Comparison of ENCODE assay signal across 8 cellular contexts in genomic region chr12:75814856-75815754, GRCh38.
DNase-seq lines count a peak whose midpoint lies in the region; ATAC-seq and TF ChIP-seq lines count a peak whose summit lies in the region.

No MANE protein-coding gene starts in this region.

- no peak overlapping the region for H2AFZ ChIP-seq in smooth muscle cell (ENCODE audit: low read depth)

- no peaks in the 10 kb centered on the region for H3K9me3 Mint-ChIP-seq in activated CD8-positive, alpha-beta T cell treated with anti-CD3 and anti-CD28 coated beads, Interleukin-2, amount 10 ng/mL, durations not matched to agents 7 days and 5 days (ENCODE audit: insufficient read depth)

- H3K4me3 ChIP-seq in smooth muscle cell (no peak overlapping the region), colonic mucosa (no peak overlapping the region)

- peaks cover 10% of the 10 kb centered on the region for H3K4me1 Mint-ChIP-seq in activated CD8-positive, alpha-beta T cell treated with anti-CD3 and anti-CD28 coated beads, Interleukin-2, amount 10 ng/mL, durations not matched to agents 7 days and 5 days (ENCODE audit: low read depth)

- no peaks in the 10 kb centered on the region for H3K36me3 Mint-ChIP-seq in activated CD8-positive, alpha-beta T cell treated with anti-CD3 and anti-CD28 coated beads, Interleukin-2, amount 10 ng/mL, durations not matched to agents 7 days and 5 days (ENCODE audit: low read depth)

- H3F3A ChIP-seq in smooth muscle cell (ENCODE audit: low read depth): no peaks in the 10 kb centered on the region

- H4K20me1 ChIP-seq in smooth muscle cell (ENCODE audit: low read depth): no peaks in the 10 kb centered on the region

- POLR2A ChIA-PET in activated CD8-positive, alpha-beta T cell treated with anti-CD3 and anti-CD28 coated beads, Interleukin-2, amount 10 ng/mL, durations not matched to agents 7 days and 5 days (lab: Charles Lee): interaction anchor here (3.2 kb wide), 1 partner anchor 216 kb away, joined by 12 read pairs; the partner anchor contains the start of gene PHLDA1

- H3K27me3 ChIP-seq in smooth muscle cell (ENCODE audit: low read depth) (no peaks in the 10 kb centered on the region), colonic mucosa (no peaks in the 10 kb centered on the region)

- H3K9ac ChIP-seq in smooth muscle cell (ENCODE audit: low read depth) (peak overlapping the region; percentile 83), colonic mucosa (ENCODE audit: low read depth in 2 of 2, low read length in 2 of 2) (no peak overlapping the region)

- peak; percentile 82 for DNase-seq in EL
- no peak for DNase-seq in activated CD8-positive, alpha-beta T cell treated with anti-CD3 and anti-CD28 coated beads, Interleukin-2, amount 10 ng/mL, durations not matched to agents 7 days and 5 days
- DNase-seq in left ventricle myocardium superior: no peak
- no peak for DNase-seq in smooth muscle cell (lab: John Stamatoyannopoulos, UW; ENCODE audit: unreplicated experiment)
- no peak for DNase-seq in activated CD4-positive, alpha-beta T cell treated with anti-CD3 and anti-CD28 coated beads, Interleukin-2, amount 50 U/mL, for 48 hours
- DNase-seq in GM19240 (ENCODE audit: insufficient read length, low spot score): no peak
- no peak for DNase-seq in colonic mucosa

- H3K4me2 ChIP-seq in smooth muscle cell: peak overlapping the region; percentile 32

- H3K27me3 Mint-ChIP-seq in activated CD8-positive, alpha-beta T cell treated with anti-CD3 and anti-CD28 coated beads, Interleukin-2, amount 10 ng/mL, durations not matched to agents 7 days and 5 days (ENCODE audit: low read depth): peaks cover 3% of the 10 kb centered on the region

- intact Hi-C loops in left ventricle myocardium superior (cut with micrococcal nuclease): no loop called here
- intact Hi-C loops in colonic mucosa (cut with DNase I): no loop called here

- no peak overlapping the region for H3K27ac Mint-ChIP-seq in activated CD8-positive, alpha-beta T cell treated with anti-CD3 and anti-CD28 coated beads, Interleukin-2, amount 10 ng/mL, durations not matched to agents 7 days and 5 days

- TF ChIP-seq CTCF in smooth muscle cell (IDR thresholded peaks at IDR 0.05; ENCODE audit: borderline replicate concordance, insufficient read depth, poor library complexity, severe bottlenecking) (no peak), colonic mucosa (IDR thresholded peaks at IDR 0.05) (no peak)

- H3K9me3 ChIP-seq in smooth muscle cell (replicated peaks; ENCODE audit: low read depth) (no peaks in the 10 kb centered on the region), colonic mucosa (no peaks in the 10 kb centered on the region)

- H3K27ac ChIP-seq in smooth muscle cell (ENCODE audit: low read depth): peak overlapping the region; percentile 96
- H3K27ac ChIP-seq in colonic mucosa: no peak overlapping the region

- H3K36me3 ChIP-seq in smooth muscle cell (ENCODE audit: low read depth): no peaks in the 10 kb centered on the region
- no peaks in the 10 kb centered on the region for H3K36me3 ChIP-seq in colonic mucosa

- no peak overlapping the region for H3K4me3 Mint-ChIP-seq in activated CD8-positive, alpha-beta T cell treated with anti-CD3 and anti-CD28 coated beads, Interleukin-2, amount 10 ng/mL, durations not matched to agents 7 days and 5 days

- ATAC-seq in HG03064 (IDR thresholded peaks at IDR 0.05; ENCODE audit: low read depth, unreplicated experiment) (peak; percentile 57), left ventricle myocardium superior (peak; percentile 92)
- ATAC-seq in activated CD8-positive, alpha-beta T cell treated with anti-CD3 and anti-CD28 coated beads, Interleukin-2, amount 10 ng/mL, durations not matched to agents 7 days and 5 days: peak; percentile 50

- H3K4me1 ChIP-seq in smooth muscle cell (ENCODE audit: low read depth) (peaks cover 13% of the 10 kb centered on the region), colonic mucosa (no peaks in the 10 kb centered on the region)

- CTCF ChIA-PET in activated CD8-positive, alpha-beta T cell treated with anti-CD3 and anti-CD28 coated beads, Interleukin-2, amount 10 ng/mL, durations not matched to agents 7 days and 5 days (lab: Charles Lee): interaction anchor here (0.9 to 2.8 kb wide), 4 partner anchors 17 to 288 kb away, joined by 3 to 22 read pairs (median 7); partner anchors contain the start of gene PHLDA1

- no peaks in the 10 kb centered on the region for H3K79me2 ChIP-seq in smooth muscle cell (ENCODE audit: low read depth)

- 39% methylated on average over 6 of the region's 6 CpGs for WGBS in smooth muscle cell (ENCODE audit: low lambda C conversion rate)
